Comparison of ENCODE assay signal across 16 cellular contexts in genomic region chr18:57275111-57275510, GRCh38.
"Had no signal": no experiment of that assay in that cellular context is flagged by ENCODE, and none has a peak within 500 bp of the region (broad histone marks: within the 10 kb centered on the region; RNA-seq: fewer than 3 reads in every experiment).

No MANE protein-coding gene starts in this region.

- H3K27me3 ChIP-seq: ascending aorta, neural progenitor cell, stomach, testis, upper lobe of left lung had no signal

- H3K9me3 ChIP-seq: ascending aorta, heart left ventricle, spleen, stomach, testis, upper lobe of left lung had no signal

- H3K27ac ChIP-seq: ascending aorta, epithelial cell of prostate, heart left ventricle, neural progenitor cell, spleen, stomach, testis, upper lobe of left lung, VCaP had no signal

- H3K36me3 ChIP-seq: ascending aorta, heart left ventricle, neural progenitor cell, spleen, stomach, upper lobe of left lung had no signal

- H3K4me1 ChIP-seq: ascending aorta, heart left ventricle, spleen, testis, upper lobe of left lung had no signal

- DNase-seq: activated CD4-positive, alpha-beta T cell treated with anti-CD3 and anti-CD28 coated beads, Interleukin-2, amount 50 U/mL, for 48 hours; activated naive CD4-positive, alpha-beta T cell treated with anti-CD3 and anti-CD28 coated beads for 36 hours; activated naive CD8-positive, alpha-beta T cell treated with anti-CD3 and anti-CD28 coated beads, Interleukin-2, amount 50 U/mL, for 24 hours; heart left ventricle; immature natural killer cell; spleen; stimulated activated CD4-positive, alpha-beta T cell treated with anti-CD3 and anti-CD28 coated beads, Interleukin-1b, Interleukin-23, amount 100 ng/mL, for 48 hours; stomach; testis; upper lobe of left lung had no signal

- H3K9ac ChIP-seq: neural progenitor cell had no signal

- H3K4me3 ChIP-seq: ascending aorta, heart left ventricle, neural progenitor cell, spleen, stomach, testis, upper lobe of left lung had no signal

- H3K4me2 ChIP-seq: neural progenitor cell had no signal

- H2AFZ ChIP-seq: neural progenitor cell had no signal

- ATAC-seq: activated naive CD8-positive, alpha-beta T cell treated with anti-CD3 and anti-CD28 coated beads, Interleukin-2, amount 50 U/mL, for 24 hours; activated T-helper 17 cell treated with anti-CD3 and anti-CD28 coated beads, Interleukin-2, amount 50 U/mL, for 72 hours; heart left ventricle; sciatic nerve had no signal
